ENCODE assay signal across 1 cellular context in the genomic region with DNA sequence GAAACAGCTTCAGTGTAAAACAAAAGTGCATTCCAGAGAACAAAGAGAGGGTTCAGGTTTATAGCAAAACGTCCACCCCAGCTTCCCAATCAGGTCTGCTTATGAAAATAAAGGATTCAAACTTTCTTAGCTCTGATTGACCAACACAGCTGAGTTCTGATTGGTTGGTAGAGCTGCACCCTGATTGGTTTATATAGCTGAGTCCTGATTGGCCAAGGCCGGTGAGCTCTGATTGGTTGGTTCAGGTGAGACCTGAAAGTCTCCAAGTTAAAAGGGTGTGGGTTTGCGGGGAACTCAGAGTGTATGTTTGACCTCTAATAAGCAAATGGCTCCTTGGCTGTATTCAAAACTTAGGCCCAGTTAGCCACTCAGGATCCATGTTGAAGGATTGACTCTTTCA.
TF ChIP-seq lines count a peak whose summit lies in the region.

No MANE protein-coding gene starts in this region.

TF ChIP-seq in H1, 55 proteins besides CTCF, POLR2A, EP300 and RAD21:
- no peak for TF ChIP-seq GTF2F1 (IDR thresholded peaks at IDR 0.05; ENCODE audit: borderline replicate concordance, low read depth, low read length)
